34 cellular contexts compared by ENCODE assay signal in the genomic region with DNA sequence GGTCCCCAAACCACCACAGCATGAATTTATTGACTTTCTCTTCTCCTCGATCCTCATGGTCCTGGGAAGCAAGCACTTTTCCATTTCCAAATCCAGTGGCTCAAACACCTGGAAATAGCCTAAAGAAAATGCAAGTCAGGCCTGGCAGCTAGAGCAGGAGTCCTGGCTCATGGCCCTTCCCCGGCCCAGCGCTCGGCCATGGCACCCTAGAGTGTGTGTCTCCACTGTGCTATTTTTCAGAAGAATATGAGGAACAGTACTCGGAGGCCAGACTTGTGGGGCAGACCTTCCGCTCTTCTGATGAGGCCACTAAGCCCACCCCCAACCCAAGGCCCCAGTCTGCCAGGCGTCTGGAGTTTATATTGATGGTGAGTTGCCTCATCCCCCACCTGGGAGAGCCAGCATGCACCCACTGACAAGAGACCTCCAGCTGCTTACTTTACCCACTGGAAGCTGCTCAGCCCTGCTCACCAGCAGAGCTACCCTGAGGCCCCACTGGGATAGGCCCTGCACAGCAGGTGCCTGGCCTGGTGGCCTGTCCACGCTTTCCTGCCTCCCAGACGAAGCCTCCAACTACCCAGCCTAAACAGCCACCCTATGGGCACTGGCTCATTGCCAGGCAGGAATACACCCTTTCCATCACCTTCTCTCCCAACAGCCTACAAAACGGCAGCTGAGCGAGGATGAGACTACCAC. TPM values are rescaled to one million over a fixed set of nuclear protein-coding genes. Genes with fewer than 3 reads are reported as not detected.
DNase-seq lines count a peak whose midpoint lies in the region; ATAC-seq and TF ChIP-seq lines count a peak whose summit lies in the region.
"Had no signal": no experiment of that assay in that cellular context is flagged by ENCODE, and none has a peak within 500 bp of the region (broad histone marks: within the 10 kb centered on the region; RNA-seq: fewer than 3 reads in every experiment).

No MANE protein-coding gene starts in this region.

- CTCF ChIA-PET in HEK293 (lab: Yijun Ruan, JAX), result interaction anchor here (0.5 to 2.4 kb wide), 2 partner anchors 9 to 221 kb away, joined by 3 to 12 read pairs; no protein-coding TSS in a partner anchor

- H3K4me1 Mint-ChIP-seq in T-helper 17 cell, result peaks cover 7% of the 10 kb centered on the region

- H2BK15ac ChIP-seq in neuronal stem cell (ENCODE audit: low read length), result no peak overlapping the region

- H3K4ac ChIP-seq in neuronal stem cell (ENCODE audit: low read length), result no peak overlapping the region

- no CpG with 5 or more reads among the region's 11 CpGs for WGBS in neuronal stem cell (ENCODE audit: extremely low coverage in 2 of 2, insufficient read length in 2 of 2, insufficient replicate concordance in 1 of 2), 2 donors

- H3K23ac ChIP-seq in neuronal stem cell (ENCODE audit: low read depth, low read length, poor library complexity), result no peak overlapping the region

- H3K9me3 ChIP-seq in HEK293 (ENCODE audit: control insufficient read depth, insufficient read depth, low read depth, low read length), result no peaks in the 10 kb centered on the region
- H3K9me3 ChIP-seq in T-helper 17 cell (ENCODE audit: control insufficient read depth, low read length, poor library complexity, severe bottlenecking), result no peaks in the 10 kb centered on the region
- peaks cover 5 to 19% of the 10 kb centered on the region in 2 donors for H3K9me3 ChIP-seq in neuronal stem cell (replicated peaks in 1 of 2; ENCODE audit: control insufficient read depth in 2 of 2, insufficient read depth in 1 of 2, low read depth in 1 of 2, low read length in 2 of 2)
- H3K9me3 ChIP-seq: A549, BE2C, BLaER1, Caco-2 had no signal

- H3K36me3 ChIP-seq in HEK293 (ENCODE audit: control insufficient read depth in 2 of 2, insufficient read depth in 1 of 2, low read length in 2 of 2), result peaks cover 0 to 4% of the 10 kb centered on the region in 2 experiments; a peak in 1 of 3 replicates
- peaks cover 5 to 74% of the 10 kb centered on the region in 2 donors for H3K36me3 ChIP-seq in neuronal stem cell (replicated peaks in 1 of 2; ENCODE audit: control insufficient read depth in 2 of 2, insufficient read depth in 2 of 2, low read length in 2 of 2)
- H3K36me3 ChIP-seq: BLaER1 had no signal

- H2AK5ac ChIP-seq in neuronal stem cell (ENCODE audit: low read depth, low read length), result no peak overlapping the region

- POLR2A ChIA-PET in HEK293 (lab: Yijun Ruan, JAX), result no interaction called here

- no peak overlapping the region for H2BK5ac ChIP-seq in neuronal stem cell (ENCODE audit: low read length)

- no peak overlapping the region for H2AFZ ChIP-seq in neuronal stem cell (ENCODE audit: low read length)

- peak overlapping the region; percentile 22 for H2BK12ac ChIP-seq in neuronal stem cell (ENCODE audit: low read length)

- H3K4me3 ChIP-seq in HEK293 (ENCODE audit: low read depth, low read length), result no peak overlapping the region
- no peak overlapping the region for H3K4me3 ChIP-seq in neuronal stem cell (ENCODE audit: low read length in 2 of 2)
- H3K4me3 ChIP-seq: A549; BLaER1; BLaER1 treated with 17β-estradiol and CSF1 and Interleukin-3, amounts not matched to agents 10 nM and 100 nM had no signal

- no peak overlapping the region for H3K18ac ChIP-seq in neuronal stem cell (ENCODE audit: low read length)

- H3K27ac Mint-ChIP-seq in T-helper 17 cell, result peak overlapping the region; percentile 11
- H3K27ac Mint-ChIP-seq: CD4-positive, alpha-beta T cell; CD4-positive, CD25-positive, alpha-beta regulatory T cell; CD8-positive, alpha-beta T cell had no signal

- no peak overlapping the region for H4K91ac ChIP-seq in neuronal stem cell (ENCODE audit: low read depth, low read length, poor library complexity)

- H3K27me3 Mint-ChIP-seq in T-helper 17 cell, result no peaks in the 10 kb centered on the region

- H3K4me3 Mint-ChIP-seq in T-helper 17 cell, result no peak overlapping the region
- H3K4me3 Mint-ChIP-seq: CD14-positive monocyte had no signal

- DNase-seq in T-helper 17 cell, result no peak
- DNase-seq in mesenteric fat pad (ENCODE audit: low spot score), result peak; percentile 74
- DNase-seq in neuronal stem cell (ENCODE audit: low spot score), result no peak
- DNase-seq in activated naive CD4-positive, alpha-beta T cell treated with anti-CD3 and anti-CD28 coated beads, Interleukin-2, amount 50 U/mL, for 16 hours, result no peak
- DNase-seq in GDM1 (lab: John Stamatoyannopoulos, UW), result no peak
- DNase-seq: 8988T; ACHN; AML-193; BE2C; C1 segment of cervical spinal cord; Caco-2; Calu3; CD4-positive, alpha-beta memory T cell; CD4-positive, alpha-beta T cell; CD4-positive, CD25-positive, alpha-beta regulatory T cell; CD8-positive, alpha-beta memory T cell; CD8-positive, alpha-beta T cell; COR-L47; DMS 273 treated with DMSO at 0.1 percent for 48 hours; DMS153; DMS53; DMS79; DMS79 treated with DMSO at 0.1 percent for 48 hours; DND-41; EL had no signal

- no peak overlapping the region for H4K8ac ChIP-seq in neuronal stem cell (ENCODE audit: low read depth, low read length)

- H3K4me2 ChIP-seq in neuronal stem cell (ENCODE audit: insufficient read depth, low read length, poor library complexity, severe bottlenecking), result no peak overlapping the region
- H3K4me2 ChIP-seq: A549; BLaER1; BLaER1 treated with 17β-estradiol and CSF1 and Interleukin-3, amounts not matched to agents 10 nM and 100 nM had no signal

- no peak overlapping the region for H3K14ac ChIP-seq in neuronal stem cell (ENCODE audit: low read length)

- ATAC-seq in T-helper 17 cell (no peak), GM21825 (IDR thresholded peaks at IDR 0.05; ENCODE audit: unreplicated experiment) (no peak), GM21723 (IDR thresholded peaks at IDR 0.05; ENCODE audit: unreplicated experiment) (no peak)
- ATAC-seq: A549; CD8-positive, alpha-beta T cell had no signal

- H3K9ac ChIP-seq in neuronal stem cell (ENCODE audit: low read depth, low read length, poor library complexity), result no peak overlapping the region
- H3K9ac ChIP-seq: BLaER1; BLaER1 treated with 17β-estradiol and CSF1 and Interleukin-3, amounts not matched to agents 10 nM and 100 nM had no signal

- H2BK120ac ChIP-seq in neuronal stem cell (ENCODE audit: low read depth, low read length), result no peak overlapping the region

- H3K27me3 ChIP-seq in neuronal stem cell (ENCODE audit: control insufficient read depth in 3 of 3, insufficient read depth in 3 of 3, low read depth in 1 of 3, low read length in 3 of 3), result no peaks in the 10 kb centered on the region
- H3K27me3 ChIP-seq: BE2C had no signal

- H3K79me1 ChIP-seq in neuronal stem cell (ENCODE audit: low read depth, low read length), result no peaks in the 10 kb centered on the region

- TF ChIP-seq CTCF in HEK293 (tag by site-specific recombination; IDR thresholded peaks at IDR 0.05), result no peak

- H3K27ac ChIP-seq in HEK293 (ENCODE audit: extremely low read depth, low read depth, low read length), result no peak overlapping the region
- H3K27ac ChIP-seq in neuronal stem cell (replicated peaks; ENCODE audit: low read length), result no peak overlapping the region
- H3K27ac ChIP-seq: 22Rv1; A549; BLaER1; BLaER1 treated with 17β-estradiol and CSF1 and Interleukin-3, amounts not matched to agents 10 nM and 100 nM; C4-2B had no signal

- peaks cover 4% of the 10 kb centered on the region for H3K36me3 Mint-ChIP-seq in T-helper 17 cell (ENCODE audit: low read depth)
- H3K36me3 Mint-ChIP-seq: CD4-positive, CD25-positive, alpha-beta regulatory T cell; CD8-positive, alpha-beta T cell had no signal

- H3K4me1 ChIP-seq in HEK293 (ENCODE audit: control insufficient read depth, insufficient read depth, low read length), result no peaks in the 10 kb centered on the region
- peaks cover 5% of the 10 kb centered on the region in 2 donors for H3K4me1 ChIP-seq in neuronal stem cell (ENCODE audit: control insufficient read depth in 2 of 2, insufficient read depth in 1 of 2, low read depth in 1 of 2, low read length in 2 of 2)
- H3K4me1 ChIP-seq: A549, BLaER1, Caco-2 had no signal

TF ChIP-seq in HEK293, 187 proteins besides CTCF, POLR2A, EP300 and RAD21:
- TF ChIP-seq GLIS1 (tag by site-specific recombination; IDR thresholded peaks at IDR 0.05) (peak; percentile 96), ZNF529 (tag by site-specific recombination; IDR thresholded peaks at IDR 0.05; ENCODE audit: insufficient replicate concordance) (no peak), ZIC2 (tag by site-specific recombination; IDR thresholded peaks at IDR 0.05) (peak; percentile 98)
TF ChIP-seq in HEK293: peak in this region for 2.

RNA-seq across cellular contexts. Expression of gene RTL5, which starts 2.3 kb away (rescaled TPM):
- total RNA-seq in T-helper 17 cell, result 1 to 10 TPM; 2.6 to 2.7 TPM
- total RNA-seq in mesenteric fat pad, result 7.5 TPM
- polyA plus RNA-seq in neuronal stem cell (2013, experiment 1 of 2), result 6.8 TPM
- polyA plus RNA-seq in neuronal stem cell (2013, experiment 2 of 2), result 6.7 TPM

RNA-seq across cellular contexts. Expression of gene PIN4, which starts 47.6 kb away (rescaled TPM):
- total RNA-seq in T-helper 17 cell (1 to 10 TPM; 2.6 to 3.0 TPM), mesenteric fat pad (6.8 TPM)
- 34.0 TPM for polyA plus RNA-seq in neuronal stem cell (2013, experiment 1 of 2)
- 35.2 TPM for polyA plus RNA-seq in neuronal stem cell (2013, experiment 2 of 2)
